In the genomic region with DNA sequence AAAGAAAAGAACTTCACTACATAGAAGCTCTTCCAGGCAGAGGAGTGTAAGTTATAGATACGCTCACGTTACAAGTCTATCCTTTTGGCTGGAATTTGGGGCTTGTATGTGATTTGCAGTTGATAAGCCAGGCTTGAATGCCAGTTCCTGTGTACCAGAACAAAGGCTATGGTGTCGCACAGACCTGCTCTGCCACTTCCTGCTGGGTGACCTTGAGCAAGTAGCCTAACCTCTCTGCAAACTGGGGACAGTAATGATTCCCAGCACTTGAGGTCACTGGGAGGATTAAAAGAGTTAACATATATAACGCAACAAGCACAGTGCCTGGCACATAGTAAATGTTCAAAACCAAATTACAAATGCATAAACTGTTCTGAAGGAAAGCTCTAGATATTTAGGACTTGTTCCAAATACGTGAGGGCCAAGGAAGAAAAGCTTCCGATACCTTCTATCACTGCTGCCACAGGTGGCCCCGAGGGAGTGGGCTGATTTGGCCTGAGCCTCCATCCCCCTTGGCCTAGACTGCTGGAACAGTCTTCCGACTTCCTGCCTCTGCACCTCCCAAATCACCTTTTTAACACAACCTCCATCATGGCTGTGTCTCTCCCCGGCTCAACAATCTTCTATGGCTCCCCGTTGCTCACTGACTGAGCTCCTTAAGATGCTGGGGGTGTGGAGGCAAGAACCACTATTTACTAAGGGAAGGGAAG, we compare ENCODE assay signal across 1 cellular context.
TF ChIP-seq lines count a peak whose summit lies in the region.

No MANE protein-coding gene starts in this region.

TF ChIP-seq in HCT116, 20 proteins besides CTCF, POLR2A, EP300 and RAD21:
- TF ChIP-seq ZFX (IDR thresholded peaks at IDR 0.05) = no peak
- TF ChIP-seq, protein P1, sequence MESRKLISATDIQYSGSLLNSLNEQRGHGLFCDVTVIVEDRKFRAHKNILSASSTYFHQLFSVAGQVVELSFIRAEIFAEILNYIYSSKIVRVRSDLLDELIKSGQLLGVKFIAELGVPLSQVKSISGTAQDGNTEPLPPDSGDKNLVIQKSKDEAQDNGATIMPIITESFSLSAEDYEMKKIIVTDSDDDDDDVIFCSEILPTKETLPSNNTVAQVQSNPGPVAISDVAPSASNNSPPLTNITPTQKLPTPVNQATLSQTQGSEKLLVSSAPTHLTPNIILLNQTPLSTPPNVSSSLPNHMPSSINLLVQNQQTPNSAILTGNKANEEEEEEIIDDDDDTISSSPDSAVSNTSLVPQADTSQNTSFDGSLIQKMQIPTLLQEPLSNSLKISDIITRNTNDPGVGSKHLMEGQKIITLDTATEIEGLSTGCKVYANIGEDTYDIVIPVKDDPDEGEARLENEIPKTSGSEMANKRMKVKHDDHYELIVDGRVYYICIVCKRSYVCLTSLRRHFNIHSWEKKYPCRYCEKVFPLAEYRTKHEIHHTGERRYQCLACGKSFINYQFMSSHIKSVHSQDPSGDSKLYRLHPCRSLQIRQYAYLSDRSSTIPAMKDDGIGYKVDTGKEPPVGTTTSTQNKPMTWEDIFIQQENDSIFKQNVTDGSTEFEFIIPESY (IDR thresholded peaks at IDR 0.05; ENCODE audit: extremely low read depth, insufficient replicate concordance, low read length) = no peak
- no peak for TF ChIP-seq TCF7L2 (IDR thresholded peaks at IDR 0.05; ENCODE audit: borderline replicate concordance, extremely low read depth, insufficient read depth, insufficient read length)
- TF ChIP-seq, protein P2, sequence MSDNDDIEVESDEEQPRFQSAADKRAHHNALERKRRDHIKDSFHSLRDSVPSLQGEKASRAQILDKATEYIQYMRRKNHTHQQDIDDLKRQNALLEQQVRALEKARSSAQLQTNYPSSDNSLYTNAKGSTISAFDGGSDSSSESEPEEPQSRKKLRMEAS (IDR thresholded peaks at IDR 0.05) = no peak
- TF ChIP-seq FOSL1 (IDR thresholded peaks at IDR 0.05; ENCODE audit: low read depth) = no peak
- TF ChIP-seq SIN3A (IDR thresholded peaks at IDR 0.05; ENCODE audit: low read depth) = no peak
- no peak for TF ChIP-seq CBX3 (IDR thresholded peaks at IDR 0.05; ENCODE audit: low read depth)
- TF ChIP-seq, protein P3, sequence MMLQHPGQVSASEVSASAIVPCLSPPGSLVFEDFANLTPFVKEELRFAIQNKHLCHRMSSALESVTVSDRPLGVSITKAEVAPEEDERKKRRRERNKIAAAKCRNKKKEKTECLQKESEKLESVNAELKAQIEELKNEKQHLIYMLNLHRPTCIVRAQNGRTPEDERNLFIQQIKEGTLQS (IDR thresholded peaks at IDR 0.05) = no peak
- TF ChIP-seq CEBPB (IDR thresholded peaks at IDR 0.05; ENCODE audit: low read depth) = no peak
- no peak for TF ChIP-seq EZH2 (IDR thresholded peaks at IDR 0.05)
- no peak for TF ChIP-seq YY1 (IDR thresholded peaks at IDR 0.05; ENCODE audit: extremely low read depth, insufficient replicate concordance, low read depth, low read length)
- no peak for TF ChIP-seq EZH2phosphoT487 (IDR thresholded peaks at IDR 0.05; ENCODE audit: borderline replicate concordance)
- no peak for TF ChIP-seq ZNF274 (IDR thresholded peaks at IDR 0.05; ENCODE audit: low read depth, low read length)
- TF ChIP-seq JUND (IDR thresholded peaks at IDR 0.05) = no peak
- no peak for TF ChIP-seq EGR1 (IDR thresholded peaks at IDR 0.05; ENCODE audit: low read depth)
- TF ChIP-seq, protein P4, sequence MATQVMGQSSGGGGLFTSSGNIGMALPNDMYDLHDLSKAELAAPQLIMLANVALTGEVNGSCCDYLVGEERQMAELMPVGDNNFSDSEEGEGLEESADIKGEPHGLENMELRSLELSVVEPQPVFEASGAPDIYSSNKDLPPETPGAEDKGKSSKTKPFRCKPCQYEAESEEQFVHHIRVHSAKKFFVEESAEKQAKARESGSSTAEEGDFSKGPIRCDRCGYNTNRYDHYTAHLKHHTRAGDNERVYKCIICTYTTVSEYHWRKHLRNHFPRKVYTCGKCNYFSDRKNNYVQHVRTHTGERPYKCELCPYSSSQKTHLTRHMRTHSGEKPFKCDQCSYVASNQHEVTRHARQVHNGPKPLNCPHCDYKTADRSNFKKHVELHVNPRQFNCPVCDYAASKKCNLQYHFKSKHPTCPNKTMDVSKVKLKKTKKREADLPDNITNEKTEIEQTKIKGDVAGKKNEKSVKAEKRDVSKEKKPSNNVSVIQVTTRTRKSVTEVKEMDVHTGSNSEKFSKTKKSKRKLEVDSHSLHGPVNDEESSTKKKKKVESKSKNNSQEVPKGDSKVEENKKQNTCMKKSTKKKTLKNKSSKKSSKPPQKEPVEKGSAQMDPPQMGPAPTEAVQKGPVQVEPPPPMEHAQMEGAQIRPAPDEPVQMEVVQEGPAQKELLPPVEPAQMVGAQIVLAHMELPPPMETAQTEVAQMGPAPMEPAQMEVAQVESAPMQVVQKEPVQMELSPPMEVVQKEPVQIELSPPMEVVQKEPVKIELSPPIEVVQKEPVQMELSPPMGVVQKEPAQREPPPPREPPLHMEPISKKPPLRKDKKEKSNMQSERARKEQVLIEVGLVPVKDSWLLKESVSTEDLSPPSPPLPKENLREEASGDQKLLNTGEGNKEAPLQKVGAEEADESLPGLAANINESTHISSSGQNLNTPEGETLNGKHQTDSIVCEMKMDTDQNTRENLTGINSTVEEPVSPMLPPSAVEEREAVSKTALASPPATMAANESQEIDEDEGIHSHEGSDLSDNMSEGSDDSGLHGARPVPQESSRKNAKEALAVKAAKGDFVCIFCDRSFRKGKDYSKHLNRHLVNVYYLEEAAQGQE (IDR thresholded peaks at IDR 0.05; ENCODE audit: low read depth) = no peak
- no peak for TF ChIP-seq POLR2AphosphoS5 (IDR thresholded peaks at IDR 0.05; ENCODE audit: low read depth, low read length)
- TF ChIP-seq SRF (IDR thresholded peaks at IDR 0.05; ENCODE audit: low read depth) = no peak
